In the genomic region with DNA sequence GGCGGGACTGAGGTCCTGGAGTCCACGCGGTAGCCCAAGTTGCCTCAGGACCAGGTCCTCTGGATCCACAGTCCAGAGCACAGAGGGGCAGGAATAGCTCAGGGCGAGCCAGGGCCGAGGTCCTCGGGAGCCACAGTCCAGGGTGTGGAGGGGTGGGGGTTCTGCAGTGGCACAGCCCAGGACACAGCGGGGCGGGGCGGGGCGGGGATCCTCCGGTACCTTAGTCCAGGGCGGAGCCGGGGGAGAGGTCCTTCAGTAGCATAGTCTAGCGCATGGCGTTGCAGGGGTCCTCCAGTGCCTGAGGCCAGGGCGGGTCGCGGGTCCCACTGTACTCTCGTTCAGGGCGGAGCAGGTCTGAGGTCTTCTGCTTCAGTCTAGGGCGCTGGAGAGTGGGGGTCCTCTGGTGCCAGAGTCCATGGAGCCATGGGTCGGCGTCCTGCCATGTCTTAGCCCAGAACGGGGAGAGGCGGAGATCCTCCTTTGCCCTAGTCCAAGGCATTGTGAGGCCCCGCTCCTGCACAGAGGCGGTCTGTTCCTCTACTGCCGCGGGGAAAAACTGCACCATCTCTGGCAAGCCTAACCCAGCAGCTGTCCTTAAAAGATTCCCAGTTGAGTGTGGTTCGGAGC, we compare ENCODE assay signal across 8 cellular contexts.
A peak's percentile ranks its signal among the peaks of the same experiment; 100 is the strongest.
DNase-seq lines count a peak whose midpoint lies in the region; ATAC-seq and TF ChIP-seq lines count a peak whose summit lies in the region.
"Not testable (repeated sequence)": the region's sequence is repeated elsewhere in the genome, so short reads cannot be mapped to it uniquely, and the experiment has no call there.

No MANE protein-coding gene starts in this region.

- H3K36me3 ChIP-seq in gastroesophageal sphincter; mucosa of descending colon (ENCODE audit: low read depth): not testable (repeated sequence)

- peak; percentile 48 for DNase-seq in CD14-positive monocyte (ENCODE audit: low spot score)
- not testable (repeated sequence) for DNase-seq in central memory CD8-positive, alpha-beta T cell (ENCODE audit: low spot score in 2 of 2)
- peak; percentile 18 for DNase-seq in islet precursor cell
- peak in 1 of 3 donors; percentile 57 for DNase-seq in mucosa of descending colon
- DNase-seq in sciatic nerve (ENCODE audit: low spot score): peak; percentile 56
- DNase-seq in type B pancreatic cell (ENCODE audit: extremely low spot score, unreplicated experiment): peak; percentile 68

- not testable (repeated sequence) for H3K27me3 Mint-ChIP-seq in CD14-positive monocyte (ENCODE audit: low read depth in 3 of 3); central memory CD8-positive, alpha-beta T cell; type B pancreatic cell

- TF ChIP-seq CTCF in CD14-positive monocyte (IDR thresholded peaks at IDR 0.05); gastroesophageal sphincter (IDR thresholded peaks at IDR 0.05); mucosa of descending colon (IDR thresholded peaks at IDR 0.05); type B pancreatic cell (conservative IDR thresholded peaks at IDR 0.05): not testable (repeated sequence)

- not testable (repeated sequence) for H3K27me3 ChIP-seq in gastroesophageal sphincter

- TF ChIP-seq EP300 in gastroesophageal sphincter (IDR thresholded peaks at IDR 0.05): not testable (repeated sequence)

- peak; percentile 17 to 35 for ATAC-seq in activated CD4-positive, CD25-positive, alpha-beta regulatory T cell treated with anti-CD3 and anti-CD28 coated beads, Interleukin-2, amount 50 U/mL, for 24 hours
- ATAC-seq in central memory CD8-positive, alpha-beta T cell (replicated peaks; ENCODE audit: extremely low read depth, poor library complexity, severe bottlenecking): peak; percentile 38
- ATAC-seq in gastroesophageal sphincter (peak; percentile 43), mucosa of descending colon (peak; percentile 52), sciatic nerve (peak; percentile 49)

- H3K4me1 Mint-ChIP-seq in CD14-positive monocyte; central memory CD8-positive, alpha-beta T cell; type B pancreatic cell (ENCODE audit: unreplicated experiment): not testable (repeated sequence)

- intact Hi-C loops in CD14-positive monocyte (cut with micrococcal nuclease); mucosa of descending colon (cut with DNase I, micrococcal nuclease); sciatic nerve (cut with DNase I): not testable (repeated sequence)

- 81% methylated on average over 15 of the region's 30 CpGs; no CpG with 5 or more reads in 1 of the 2 donors for WGBS in gastroesophageal sphincter (ENCODE audit: low coverage in 1 of 2), 2 donors

- H3K27ac Mint-ChIP-seq in CD14-positive monocyte; central memory CD8-positive, alpha-beta T cell (ENCODE audit: low read depth); type B pancreatic cell: not testable (repeated sequence)

- not testable (repeated sequence) for H3K4me3 Mint-ChIP-seq in CD14-positive monocyte; central memory CD8-positive, alpha-beta T cell; type B pancreatic cell

- H3K4me1 ChIP-seq in gastroesophageal sphincter; mucosa of descending colon (ENCODE audit: low read depth): not testable (repeated sequence)

- H3K9me3 ChIP-seq in gastroesophageal sphincter: not testable (repeated sequence)
- H3K9me3 ChIP-seq in mucosa of descending colon: peaks cover 11% of the 10 kb centered on the region

- H3K27ac ChIP-seq in gastroesophageal sphincter: not testable (repeated sequence)

- H3K4me3 ChIP-seq in gastroesophageal sphincter, mucosa of descending colon: not testable (repeated sequence)

- not testable (repeated sequence) for H3K36me3 Mint-ChIP-seq in CD14-positive monocyte; central memory CD8-positive, alpha-beta T cell (ENCODE audit: insufficient read depth); type B pancreatic cell

- TF ChIP-seq POLR2A in gastroesophageal sphincter (IDR thresholded peaks at IDR 0.05): not testable (repeated sequence)

- H3K9me3 Mint-ChIP-seq in CD14-positive monocyte: peaks cover 0 to 11% (median 2%) of the 10 kb centered on the region in 7 donors
- not testable (repeated sequence) for H3K9me3 Mint-ChIP-seq in central memory CD8-positive, alpha-beta T cell; type B pancreatic cell
